8 cellular contexts compared by ENCODE assay signal in the genomic region with DNA sequence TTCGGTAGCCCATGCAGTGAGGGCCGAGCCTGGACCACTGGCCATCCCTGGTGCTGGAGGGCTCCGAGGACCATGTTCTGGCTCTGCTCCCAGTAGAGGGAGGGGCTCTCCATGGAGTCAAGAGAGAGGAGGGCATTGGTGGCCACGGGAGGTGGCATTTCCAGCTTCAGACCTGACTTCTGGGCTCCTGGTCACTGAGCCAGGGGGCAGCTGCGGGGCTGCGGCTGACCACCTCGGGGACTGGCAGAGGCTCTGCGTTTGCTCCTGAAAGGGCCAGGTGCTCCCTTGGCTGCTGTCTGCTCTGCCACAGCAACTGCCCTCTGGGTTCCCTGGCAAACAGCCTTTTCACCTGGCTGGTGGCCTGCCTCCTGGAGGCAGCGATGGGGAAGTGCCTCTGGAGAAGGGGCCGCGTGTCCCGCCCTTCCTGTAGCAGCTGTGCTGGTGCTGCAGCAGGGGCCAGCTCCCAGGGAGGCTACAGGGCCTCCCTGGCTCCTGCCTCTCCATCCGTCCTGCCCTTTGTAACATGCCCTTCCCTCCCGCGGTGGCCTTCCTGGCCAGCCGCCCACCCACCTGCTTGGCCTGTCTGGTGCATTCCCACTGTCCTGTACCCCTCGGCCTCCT.
DNase-seq lines count a peak whose midpoint lies in the region; ATAC-seq and TF ChIP-seq lines count a peak whose summit lies in the region.

No MANE protein-coding gene starts in this region.

- DNase-seq in D341Med (ENCODE audit: low spot score) (peak; percentile 40), left lung (peak in 1 of 2 donors; percentile 54), activated gamma-delta T cell (lab: John Stamatoyannopoulos, UW) (no peak), NCI-H82 (lab: John Stamatoyannopoulos, UW) (no peak)
- peak; percentile 59 for DNase-seq in activated CD8-positive, alpha-beta memory T cell treated with anti-CD3 and anti-CD28 coated beads for 24 hours

- no peak overlapping the region for H3K9ac ChIP-seq in HUES64 (ENCODE audit: low read depth, low read length)

- WGBS in HUES64, result 87% methylated on average over 17 of the region's 17 CpGs

- H3K27ac ChIP-seq in HUES64 (ENCODE audit: low read depth, low read length) (no peak overlapping the region), left lung (no peak overlapping the region)

- H3K4me1 ChIP-seq in HUES64 (ENCODE audit: insufficient read depth, low read length), result no peaks in the 10 kb centered on the region
- H3K4me1 ChIP-seq in left lung, result peaks cover 0 to 10% of the 10 kb centered on the region in 2 donors

- no peak for TF ChIP-seq CTCF in left lung (IDR thresholded peaks at IDR 0.05)

- intact Hi-C loops in left lung (cut with DNase I), result no loop called here

- ATAC-seq in left lung, result peak; percentile 22
- no peak for ATAC-seq in HG03175 (IDR thresholded peaks at IDR 0.05; ENCODE audit: unreplicated experiment)
- no peak for ATAC-seq in HG03097 (IDR thresholded peaks at IDR 0.05; ENCODE audit: low FRiP score, unreplicated experiment)

- H3K36me3 ChIP-seq in HUES64 (ENCODE audit: insufficient read depth, low read length) (peaks cover 13% of the 10 kb centered on the region), left lung (no peaks in the 10 kb centered on the region)

- H3K4me3 ChIP-seq in HUES64 (ENCODE audit: low read length), result peak overlapping the region; percentile 56; the same call in 1 of the 2 replicates
- H3K4me3 ChIP-seq in left lung, result no peak overlapping the region

- H3K9me3 ChIP-seq in HUES64 (ENCODE audit: insufficient read depth, low read depth, low read length), result no peaks in the 10 kb centered on the region
- no peaks in the 10 kb centered on the region for H3K9me3 ChIP-seq in left lung

- peaks cover 25% of the 10 kb centered on the region for H3K27me3 ChIP-seq in HUES64 (ENCODE audit: insufficient read depth, low read length)
- peaks cover 27 to 69% of the 10 kb centered on the region in 2 donors for H3K27me3 ChIP-seq in left lung

Comparison
In these comparisons a context has a peak if more than half of its experiments do, and no peak if none do; other contexts are left out.
1. DNase-seq: peak in D341Med (single experiment) and activated CD8-positive, alpha-beta memory T cell treated with anti-CD3 and anti-CD28 coated beads for 24 hours (single experiment); none in activated gamma-delta T cell (single experiment) and NCI-H82 (single experiment).